8 cellular contexts compared by ENCODE assay signal in genomic region chr11:65060913-65061408, GRCh38. TPM values are rescaled to one million over a fixed set of nuclear protein-coding genes. Genes with fewer than 3 reads are reported as not detected.
DNase-seq lines count a peak whose midpoint lies in the region; ATAC-seq, FAIRE-seq and TF ChIP-seq lines count a peak whose summit lies in the region.
"Had no signal": no experiment of that assay in that cellular context is flagged by ENCODE, and none has a peak within 500 bp of the region (broad histone marks: within the 10 kb centered on the region; RNA-seq: fewer than 3 reads in every experiment).

No MANE protein-coding gene starts in this region.

- no peak for ATAC-seq in GM21381 (IDR thresholded peaks at IDR 0.05; ENCODE audit: unreplicated experiment)

- DNase-seq in HT1080 (ENCODE audit: low read depth), result peak; percentile 32
- DNase-seq in dermis blood vessel endothelial cell, result peak; percentile 50
- no peak for DNase-seq in epidermal melanocyte (ENCODE audit: insufficient read length, low spot score)
- no peak for DNase-seq in GM12891 (ENCODE audit: insufficient read length, low spot score)
- DNase-seq: DMS153, right lobe of liver had no signal

- no peak for FAIRE-seq in GM12891 (lab: Jason Lieb, UNC)

- H3K27ac ChIP-seq in 22Rv1, result no peak overlapping the region
- H3K27ac ChIP-seq: right lobe of liver had no signal

- TF ChIP-seq CTCF in 22Rv1 (IDR thresholded peaks at IDR 0.05), result peak; percentile 73

- no peak for TF ChIP-seq POLR2A in GM12891 (IDR thresholded peaks at IDR 0.05; ENCODE audit: low read depth, low read length)

TF ChIP-seq in GM12891, 5 proteins besides CTCF, POLR2A, EP300 and RAD21:
- TF ChIP-seq POU2F2 (IDR thresholded peaks at IDR 0.05; ENCODE audit: low read depth, low read length) (no peak), TAF1 (IDR thresholded peaks at IDR 0.05; ENCODE audit: low read depth, low read length) (no peak), POLR2AphosphoS5 (IDR thresholded peaks at IDR 0.05; ENCODE audit: low read depth, low read length) (no peak), SPI1 (IDR thresholded peaks at IDR 0.05; ENCODE audit: low read depth, low read length) (no peak)
TF ChIP-seq in GM12891: peak in this region for 0.

RNA-seq across cellular contexts. Expression of gene NAALADL1, which starts 2.6 kb away (rescaled TPM):
- total RNA-seq in HT1080 (2014; rRNA removed; shearing (Covaris generic)), result 0.23 TPM in 1 of 2 replicates, not detected in the other
- polyA plus RNA-seq in HT1080 (2015; cell fraction: cytosol; rRNA removed), result 0.13 TPM in 1 of 2 replicates, not detected in the other
- 0.08 and 0.12 TPM in 2 replicates for polyA plus RNA-seq in HT1080 (2015; cell fraction: nucleus; rRNA removed)
- total RNA-seq in dermis blood vessel endothelial cell, result 11.0 and 20.3 TPM in 2 replicates
- polyA plus RNA-seq in GM12891 (2012; ENCODE audit: low read depth, missing spikeins), result 17.7 TPM

RNA-seq across cellular contexts. Expression of gene SAC3D1, which starts 20.0 kb away (rescaled TPM):
- 21.3 and 25.1 TPM in 2 replicates for total RNA-seq in HT1080 (2014; rRNA removed; shearing (Covaris generic))
- 20.2 and 22.9 TPM in 2 replicates for polyA plus RNA-seq in HT1080 (2015; cell fraction: cytosol; rRNA removed)
- polyA plus RNA-seq in HT1080 (2015; cell fraction: nucleus; rRNA removed), result 8.7 and 9.0 TPM in 2 replicates
- 12.4 and 16.0 TPM in 2 replicates for total RNA-seq in dermis blood vessel endothelial cell
- polyA plus RNA-seq in GM12891 (2012; ENCODE audit: low read depth, missing spikeins), result 10.0 TPM

RNA-seq across cellular contexts. Expression of gene CDCA5, which starts 22.9 kb away (rescaled TPM):
- 63.3 and 78.4 TPM in 2 replicates for total RNA-seq in HT1080 (2014; rRNA removed; shearing (Covaris generic))
- 44.3 and 48.8 TPM in 2 replicates for polyA plus RNA-seq in HT1080 (2015; cell fraction: cytosol; rRNA removed)
- polyA plus RNA-seq in HT1080 (2015; cell fraction: nucleus; rRNA removed), result 46.6 and 51.8 TPM in 2 replicates
- total RNA-seq in dermis blood vessel endothelial cell, result 4.4 and 17.5 TPM in 2 replicates
- 43.2 TPM for polyA plus RNA-seq in GM12891 (2012; ENCODE audit: low read depth, missing spikeins)

RNA-seq across cellular contexts. Expression of gene ZFPL1, which starts 23.1 kb away (rescaled TPM):
- total RNA-seq in HT1080 (2014; rRNA removed; shearing (Covaris generic)), result 39.7 and 56.6 TPM in 2 replicates
- polyA plus RNA-seq in HT1080 (2015; cell fraction: cytosol; rRNA removed), result 33.0 and 46.2 TPM in 2 replicates
- 42.9 and 43.6 TPM in 2 replicates for polyA plus RNA-seq in HT1080 (2015; cell fraction: nucleus; rRNA removed)
- total RNA-seq in dermis blood vessel endothelial cell, result 26.2 and 30.2 TPM in 2 replicates
- polyA plus RNA-seq in GM12891 (2012; ENCODE audit: low read depth, missing spikeins), result 32.4 TPM

RNA-seq across cellular contexts. Expression of gene SNX15, which starts 33.7 kb away (rescaled TPM):
- total RNA-seq in HT1080 (2014; rRNA removed; shearing (Covaris generic)), result 20.1 and 23.1 TPM in 2 replicates
- polyA plus RNA-seq in HT1080 (2015; cell fraction: cytosol; rRNA removed), result 9.9 and 10.3 TPM in 2 replicates
- polyA plus RNA-seq in HT1080 (2015; cell fraction: nucleus; rRNA removed), result 8.5 and 10.3 TPM in 2 replicates
- 13.1 and 16.5 TPM in 2 replicates for total RNA-seq in dermis blood vessel endothelial cell
- polyA plus RNA-seq in GM12891 (2012; ENCODE audit: low read depth, missing spikeins), result 11.5 TPM

Comparison
In these comparisons a context has a peak if more than half of its experiments do, and no peak if none do; other contexts are left out.
1. DNase-seq: peak in HT1080 (single experiment) and dermis blood vessel endothelial cell (single experiment); none in epidermal melanocyte (single experiment) and GM12891 (single experiment).